In the genomic region with DNA sequence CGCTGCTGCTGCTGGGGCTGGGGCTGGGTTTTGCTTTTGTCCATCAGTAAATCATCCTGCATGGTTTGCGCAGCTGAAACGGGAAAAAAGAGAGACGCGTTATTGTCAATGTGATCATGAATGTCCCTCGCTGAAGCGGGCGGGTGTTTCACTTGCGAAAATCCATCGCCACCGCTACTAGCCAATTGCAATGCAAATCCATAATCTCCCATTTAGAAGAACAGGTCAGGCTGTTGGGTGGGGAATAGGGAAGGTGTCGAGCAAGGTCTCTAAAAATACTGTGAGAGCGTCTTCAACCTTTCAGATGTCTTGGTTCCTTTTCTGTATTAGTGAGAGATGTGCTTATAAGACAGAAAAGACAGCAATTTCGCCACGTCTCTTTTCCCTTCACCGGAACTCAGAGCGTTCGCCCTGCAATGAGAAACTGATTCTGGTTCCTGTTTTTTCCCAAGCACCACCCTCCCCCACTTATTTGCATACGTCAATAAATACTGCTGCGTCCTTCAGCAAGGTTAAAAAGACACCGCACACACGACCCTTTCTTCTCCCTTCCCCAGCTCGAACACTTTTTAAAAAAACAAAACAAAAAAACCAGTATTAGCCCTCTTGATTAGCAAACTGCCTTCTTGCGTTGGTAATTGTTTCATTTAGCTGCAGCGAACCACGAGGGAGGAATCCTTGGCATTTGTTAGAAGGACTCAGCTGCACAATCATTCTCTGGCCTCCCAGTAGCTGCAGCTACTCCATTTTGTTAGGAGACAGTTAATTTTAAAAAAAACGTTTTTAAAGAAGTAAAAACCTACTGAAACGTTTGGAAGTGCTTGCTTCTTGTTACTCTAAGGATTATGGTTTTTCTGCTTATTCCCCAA, we compare ENCODE assay signal across 9 cellular contexts.
DNase-seq lines count a peak whose midpoint lies in the region; FAIRE-seq and TF ChIP-seq lines count a peak whose summit lies in the region.
"Had no signal": no experiment of that assay in that cellular context is flagged by ENCODE, and none has a peak within 500 bp of the region (broad histone marks: within the 10 kb centered on the region; RNA-seq: fewer than 3 reads in every experiment).

No MANE protein-coding gene starts in this region.

- TF ChIP-seq CTCF in choroid plexus epithelial cell (conservative IDR thresholded peaks at IDR 0.05; ENCODE audit: low read depth, low read length) = no peak

- H3K27ac ChIP-seq in skin epidermis = peak overlapping the region; percentile 4 to 84 (median 76)

- peak; percentile 91 for FAIRE-seq in islet of Langerhans (lab: Jason Lieb, UNC)
- FAIRE-seq: A204.1 had no signal

- POLR2A ChIA-PET in HEK293T (lab: Yijun Ruan, JAX) = interaction anchor here (1.3 kb wide), 1 partner anchor 51 kb away, joined by 3 read pairs; the partner anchor contains the start of gene MARCHF5

- DNase-seq in NCI-H1417 (lab: John Stamatoyannopoulos, UW) (peak; percentile 70 to 83 (median 71)), NCI-H1417 treated with DMSO at 0.1 percent for 48 hours (lab: John Stamatoyannopoulos, UW) (no peak), HEK293T (ENCODE audit: extremely low spot score) (peak; percentile 78), NCI-H1105 treated with DMSO at 0.1 percent for 48 hours (lab: John Stamatoyannopoulos, UW) (peak; percentile 70), T-helper 22 cell (ENCODE audit: low read depth) (peak; percentile 9), choroid plexus epithelial cell (ENCODE audit: low read depth) (peak; percentile 79)

- CTCF ChIA-PET in HEK293T (lab: Yijun Ruan, JAX) = no interaction called here

- H3K4me3 ChIP-seq in choroid plexus epithelial cell (ENCODE audit: low read depth, low read length) (peak overlapping the region; percentile 73), skin epidermis (peak overlapping the region; percentile 53 to 75 (median 70))

TF ChIP-seq in HEK293T, 16 proteins besides CTCF, POLR2A, EP300 and RAD21:
- TF ChIP-seq LEF1 (IDR thresholded peaks at IDR 0.05; ENCODE audit: borderline replicate concordance) (no peak), NFRKB (IDR thresholded peaks at IDR 0.05) (no peak), ARNT (IDR thresholded peaks at IDR 0.05) (no peak), CTBP1 (IDR thresholded peaks at IDR 0.05; ENCODE audit: borderline replicate concordance) (no peak), PKNOX1 (IDR thresholded peaks at IDR 0.05) (no peak), ELF4 (IDR thresholded peaks at IDR 0.05) (no peak), ZNF384 (IDR thresholded peaks at IDR 0.05) (no peak)
